ENCODE assay signal across 19 cellular contexts in the genomic region with DNA sequence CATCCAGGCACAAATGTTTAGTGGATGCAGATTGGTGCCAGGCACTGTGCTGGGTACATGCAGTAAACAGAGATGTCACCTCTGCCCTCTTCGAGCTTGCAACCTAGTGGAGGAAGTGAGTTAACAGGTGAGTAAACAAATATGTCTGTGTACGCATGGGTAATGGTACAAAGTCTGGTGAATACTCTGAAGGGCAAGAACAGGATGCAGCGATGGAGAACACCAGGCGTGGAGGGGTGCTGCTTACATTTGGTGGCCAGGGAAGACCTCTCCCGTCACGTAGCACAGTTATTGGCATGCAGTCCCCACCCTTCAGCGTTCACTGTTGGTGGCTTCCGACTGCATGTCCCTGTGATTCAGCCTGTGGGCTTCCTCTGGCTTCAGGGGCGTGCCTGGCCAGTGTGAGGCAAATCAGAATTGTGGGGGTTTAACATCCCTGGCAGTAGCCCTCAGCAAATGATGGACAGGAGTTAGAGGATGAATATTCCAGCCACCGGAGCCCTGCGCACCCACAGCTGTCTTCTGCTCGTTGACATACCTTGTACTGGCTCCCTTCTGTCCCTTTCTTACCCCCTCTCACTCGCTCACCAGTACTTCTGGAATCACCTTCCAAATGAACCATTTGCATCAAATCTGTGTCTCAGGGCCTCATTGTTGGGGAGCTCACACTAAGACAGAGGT. TPM values are rescaled to one million over a fixed set of nuclear protein-coding genes. Genes with fewer than 3 reads are reported as not detected.
DNase-seq lines count a peak whose midpoint lies in the region; ATAC-seq and TF ChIP-seq lines count a peak whose summit lies in the region.
"Had no signal": no experiment of that assay in that cellular context is flagged by ENCODE, and none has a peak within 500 bp of the region (broad histone marks: within the 10 kb centered on the region; RNA-seq: fewer than 3 reads in every experiment).

No MANE protein-coding gene starts in this region.

- H3K4me2 ChIP-seq in HCT116 (ENCODE audit: low read length) (no peak overlapping the region), PC-9 (no peak overlapping the region)

- H3K36me3 ChIP-seq in HCT116 (ENCODE audit: control insufficient read depth in 1 of 2, insufficient read depth in 2 of 2, low read length in 2 of 2) (no peaks in the 10 kb centered on the region), PC-9 (ENCODE audit: low read depth) (no peaks in the 10 kb centered on the region)
- H3K36me3 ChIP-seq: sigmoid colon, SJSA1 had no signal

- no peaks in the 10 kb centered on the region for H3K27me3 ChIP-seq in HCT116 (ENCODE audit: insufficient read depth, low read length)
- H3K27me3 ChIP-seq in PC-9 (ENCODE audit: insufficient read depth, low read depth), result no peaks in the 10 kb centered on the region
- H3K27me3 ChIP-seq: testis had no signal

- H3K9me2 ChIP-seq in HCT116 (ENCODE audit: insufficient read depth) (no peaks in the 10 kb centered on the region), PC-9 (ENCODE audit: insufficient read depth) (no peaks in the 10 kb centered on the region)

- CTCF ChIA-PET in HCT116 (lab: Charles Lee), result interaction anchor here (1.2 to 1.4 kb wide), 3 partner anchors 8 to 10 kb away, joined by 3 to 6 read pairs (median 4); a partner anchor contains a TSS
- CTCF ChIA-PET in PC-9 (lab: Charles Lee), result no interaction called here

- peak; percentile 36; the same call in 1 of the 2 replicates for ATAC-seq in HCT116
- no peak for ATAC-seq in effector memory CD8-positive, alpha-beta T cell (replicated peaks)

- TF ChIP-seq CTCF in HCT116 (IDR thresholded peaks at IDR 0.05 in 2 of 3, conservative IDR thresholded peaks at IDR 0.05 in 1 of 3; ENCODE audit: borderline replicate concordance in 1 of 3, insufficient read depth in 1 of 3, low read depth in 2 of 3, low read length in 2 of 3) (no peak), PC-9 (conservative IDR thresholded peaks at IDR 0.05) (no peak)

- H3K9me3 Mint-ChIP-seq in effector memory CD8-positive, alpha-beta T cell, result no peaks in the 10 kb centered on the region
- H3K9me3 Mint-ChIP-seq: activated CD4-positive, alpha-beta T cell treated with anti-CD3 and anti-CD28 coated beads, Interleukin-2, amount 10 ng/mL, durations not matched to agents 24 days and 14 days; activated naive CD8-positive, alpha-beta T cell treated with anti-CD3 and anti-CD28 coated beads, Interleukin-2, amount 10 ng/mL, durations not matched to agents 7 days and 5 days had no signal

- DNase-seq in HCT116 (ENCODE audit: low read depth, low spot score) (no peak), NCI-H526 treated with DMSO at 0.1 percent for 48 hours (lab: John Stamatoyannopoulos, UW) (peak; percentile 3), posterior vena cava (ENCODE audit: low spot score) (peak; percentile 47), C1 segment of cervical spinal cord (lab: John Stamatoyannopoulos, UW) (no peak), PC-9 (no peak), 8988T (no peak)
- DNase-seq in effector memory CD8-positive, alpha-beta T cell, result no peak
- DNase-seq: activated CD4-positive, alpha-beta T cell treated with anti-CD3 and anti-CD28 coated beads, Interleukin-2, amount 10 ng/mL, durations not matched to agents 24 days and 14 days; activated naive CD8-positive, alpha-beta T cell treated with anti-CD3 and anti-CD28 coated beads, Interleukin-2, amount 10 ng/mL, durations not matched to agents 7 days and 5 days; activated T-cell treated with anti-CD3 and anti-CD28 coated beads for 4 hours; DND-41; effector CD8-positive, alpha-beta T cell; NCI-H1048; sigmoid colon; stimulated activated CD4-positive, alpha-beta T cell treated with anti-CD3 and anti-CD28 coated beads, Interleukin-4, amount 100 ng/mL, for 24 hours; stimulated activated CD8-positive, alpha-beta memory T cell treated with anti-CD3 and anti-CD28 coated beads, Interleukin-4, amount 100 ng/mL, for 48 hours; T-helper 9 cell; testis had no signal

- no peaks in the 10 kb centered on the region for H4K20me1 ChIP-seq in HCT116 (ENCODE audit: insufficient read depth)
- H4K20me1 ChIP-seq in PC-9 (ENCODE audit: insufficient read depth), result no peaks in the 10 kb centered on the region

- H3K36me3 Mint-ChIP-seq in effector memory CD8-positive, alpha-beta T cell (ENCODE audit: insufficient read depth), result no peaks in the 10 kb centered on the region
- H3K36me3 Mint-ChIP-seq: activated naive CD8-positive, alpha-beta T cell treated with anti-CD3 and anti-CD28 coated beads, Interleukin-2, amount 10 ng/mL, durations not matched to agents 7 days and 5 days had no signal

- TF ChIP-seq POLR2A in HCT116 (IDR thresholded peaks at IDR 0.05; ENCODE audit: borderline replicate concordance, extremely low read depth, insufficient read depth, insufficient read length), result no peak

- peaks cover 18 to 26% of the 10 kb centered on the region in 2 donors for H3K27me3 Mint-ChIP-seq in effector memory CD8-positive, alpha-beta T cell

- H3K9me3 ChIP-seq in HCT116 (ENCODE audit: control insufficient read depth in 1 of 2, insufficient read depth in 1 of 2, low read depth in 1 of 2, low read length in 2 of 2), result no peaks in the 10 kb centered on the region
- no peaks in the 10 kb centered on the region for H3K9me3 ChIP-seq in PC-9 (ENCODE audit: insufficient read depth, low read depth)
- H3K9me3 ChIP-seq: sigmoid colon, SJSA1, testis had no signal

- H3K27ac ChIP-seq in HCT116 (ENCODE audit: low read depth, low read length) (no peak overlapping the region), PC-9 (no peak overlapping the region)
- H3K27ac ChIP-seq: sigmoid colon, SJSA1, testis had no signal

- peak overlapping the region; percentile 16 to 73 for H3K27ac Mint-ChIP-seq in effector memory CD8-positive, alpha-beta T cell
- H3K27ac Mint-ChIP-seq: activated CD4-positive, alpha-beta T cell treated with anti-CD3 and anti-CD28 coated beads, Interleukin-2, amount 10 ng/mL, durations not matched to agents 24 days and 14 days; activated naive CD8-positive, alpha-beta T cell treated with anti-CD3 and anti-CD28 coated beads, Interleukin-2, amount 10 ng/mL, durations not matched to agents 7 days and 5 days had no signal

- RAD21 ChIA-PET in HCT116 (lab: Charles Lee; ENCODE audit: low non-redundant PET in 1 of 2, low total read pairs in 2 of 2, uncharacterized antibody in 2 of 2, unreplicated experiment in 2 of 2), result no interaction called here

- no peak overlapping the region for H3K4me3 ChIP-seq in HCT116 (replicated peaks in 1 of 2; ENCODE audit: low read depth in 1 of 2, low read length in 2 of 2)
- no peak overlapping the region for H3K4me3 ChIP-seq in PC-9
- H3K4me3 ChIP-seq: sigmoid colon, SJSA1, testis had no signal

- H3K79me2 ChIP-seq in HCT116 (ENCODE audit: insufficient read depth, low read length), result no peaks in the 10 kb centered on the region
- no peaks in the 10 kb centered on the region for H3K79me2 ChIP-seq in PC-9 (ENCODE audit: low read depth)

- peaks cover 5% of the 10 kb centered on the region; the same call in 1 of the 2 replicates for H3F3A ChIP-seq in PC-9 (ENCODE audit: insufficient read depth, low read depth)

- no peak for TF ChIP-seq RAD21 in HCT116 (IDR thresholded peaks at IDR 0.05; ENCODE audit: low read depth)

- H3K9ac ChIP-seq in HCT116 (ENCODE audit: low read length), result no peak overlapping the region

- BruUV-seq in HCT116 (replicated peaks; lab: Mats Ljungman, UMichigan) (no TSS peak), PC-9 (replicated peaks; lab: Mats Ljungman, UMichigan) (no TSS peak)

- no peak overlapping the region for H2AFZ ChIP-seq in HCT116 (ENCODE audit: low read depth, low read length, poor library complexity, severe bottlenecking)
- H2AFZ ChIP-seq in PC-9, result no peak overlapping the region

- H3K4me1 Mint-ChIP-seq in effector memory CD8-positive, alpha-beta T cell (ENCODE audit: low read depth in 2 of 2), result no peaks in the 10 kb centered on the region
- H3K4me1 Mint-ChIP-seq: activated CD4-positive, alpha-beta T cell treated with anti-CD3 and anti-CD28 coated beads, Interleukin-2, amount 10 ng/mL, durations not matched to agents 24 days and 14 days had no signal

- POLR2A ChIA-PET in HCT116 (lab: Charles Lee) (no interaction called here), PC-9 (lab: Charles Lee; ENCODE audit: unreplicated experiment) (interaction anchor here (0.5 kb wide), 1 partner anchor 673 kb away, joined by 11 read pairs; no protein-coding TSS in a partner anchor)

- intact Hi-C loops in HCT116 (cut with micrococcal nuclease) (no loop called here), posterior vena cava (cut with DNase I) (no loop called here), PC-9 (cut with micrococcal nuclease; ENCODE audit: unreplicated experiment) (no loop called here)

- peaks cover 0 to 10% of the 10 kb centered on the region in 2 experiments; a peak in 1 of 4 replicates for H3K4me1 ChIP-seq in HCT116 (ENCODE audit: control insufficient read depth in 1 of 2, insufficient read depth in 2 of 2, low read length in 2 of 2)
- H3K4me1 ChIP-seq in PC-9 (replicated peaks; ENCODE audit: insufficient read depth), result peaks cover 16% of the 10 kb centered on the region
- H3K4me1 ChIP-seq: sigmoid colon, SJSA1, testis had no signal

- no peak overlapping the region for H3K4me3 Mint-ChIP-seq in effector memory CD8-positive, alpha-beta T cell
- H3K4me3 Mint-ChIP-seq: activated CD4-positive, alpha-beta T cell treated with anti-CD3 and anti-CD28 coated beads, Interleukin-2, amount 10 ng/mL, durations not matched to agents 24 days and 14 days; activated naive CD8-positive, alpha-beta T cell treated with anti-CD3 and anti-CD28 coated beads, Interleukin-2, amount 10 ng/mL, durations not matched to agents 7 days and 5 days had no signal

TF ChIP-seq in HCT116, 20 proteins besides CTCF, POLR2A, EP300 and RAD21 (continues in another document):
- no peak for TF ChIP-seq YY1 (IDR thresholded peaks at IDR 0.05; ENCODE audit: extremely low read depth, insufficient replicate concordance, low read depth, low read length)
- TF ChIP-seq JUND (IDR thresholded peaks at IDR 0.05), result no peak

RNA-seq across cellular contexts. Expression of a gene that starts 9.1 kb away (rescaled TPM):
- total RNA-seq in HCT116 (2021; ENCODE audit: unreplicated experiment), result 16.1 TPM
- 14.5 and 15.6 TPM in 2 replicates for polyA plus RNA-seq in HCT116 (2012)
- total RNA-seq in posterior vena cava, result 10 to 100 TPM; 12.9 to 15.3 TPM
- total RNA-seq in PC-9 (2021), result 18.4 and 24.3 TPM in 2 replicates

RNA-seq across cellular contexts. Expression of a gene that starts 50.9 kb away (rescaled TPM):
- total RNA-seq in HCT116 (2021; ENCODE audit: unreplicated experiment) (74.9 TPM), posterior vena cava (1 to 10 TPM; 2.2 to 2.5 TPM), PC-9 (2021) (72.7 and 84.0 TPM in 2 replicates)
- 60.5 and 68.3 TPM in 2 replicates for polyA plus RNA-seq in HCT116 (2012)

Comparison
In these comparisons a context has a peak if more than half of its experiments do, and no peak if none do; other contexts are left out.
1. DNase-seq: peak in NCI-H526 treated with DMSO at 0.1 percent for 48 hours (single experiment) and posterior vena cava (single experiment); none in HCT116 (single experiment), effector memory CD8-positive, alpha-beta T cell (0 of 3), C1 segment of cervical spinal cord (0 of 14), PC-9 (0 of 2) and 8988T (single experiment).
2. RNA of a gene that starts 50.9 kb away (total RNA-seq): 72.7 to 84.0 TPM in PC-9 and 74.9 TPM in HCT116 (single experiment); 2.2 to 2.5 TPM in posterior vena cava; every median in the first group is over 10 times any median in the second.